Comparison of ENCODE assay signal across 8 cellular contexts in genomic region chr11:106091480-106092123, GRCh38. TPM values are rescaled to one million over a fixed set of nuclear protein-coding genes. Genes with fewer than 3 reads are reported as not detected.
DNase-seq lines count a peak whose midpoint lies in the region; ATAC-seq and TF ChIP-seq lines count a peak whose summit lies in the region.

No MANE protein-coding gene starts in this region.

- CTCF ChIA-PET in A673 (lab: Charles Lee), result no interaction called here

- no peak overlapping the region for H3K9ac ChIP-seq in adipocyte (ENCODE audit: low read length)

- H3K36me3 ChIP-seq in A673 (ENCODE audit: insufficient read depth, low read length, poor library complexity, severe bottlenecking), result peaks cover 69% of the 10 kb centered on the region
- H3K36me3 ChIP-seq in adipocyte (ENCODE audit: control insufficient read depth, insufficient read depth, low read length, severe bottlenecking), result peaks cover 62% of the 10 kb centered on the region
- H3K36me3 ChIP-seq in gastrocnemius medialis, result peaks cover 0 to 48% of the 10 kb centered on the region in 2 donors

- no peaks in the 10 kb centered on the region for H3K9me3 ChIP-seq in A673 (ENCODE audit: low read depth, low read length, poor library complexity, severe bottlenecking)
- H3K9me3 ChIP-seq in adipocyte (ENCODE audit: control insufficient read depth, low read length), result no peaks in the 10 kb centered on the region
- no peaks in the 10 kb centered on the region for H3K9me3 ChIP-seq in gastrocnemius medialis

- H3K27me3 ChIP-seq in A673 (replicated peaks; ENCODE audit: insufficient read depth, low read depth, low read length, poor library complexity), result no peaks in the 10 kb centered on the region
- no peaks in the 10 kb centered on the region for H3K27me3 ChIP-seq in adipocyte (replicated peaks; ENCODE audit: control insufficient read depth, insufficient read depth, low read length)
- H3K27me3 ChIP-seq in gastrocnemius medialis, result no peaks in the 10 kb centered on the region

- ATAC-seq in GM19023 (IDR thresholded peaks at IDR 0.05; ENCODE audit: unreplicated experiment) (peak; percentile 99), HG03064 (IDR thresholded peaks at IDR 0.05; ENCODE audit: low read depth, unreplicated experiment) (peak; percentile 96), gastrocnemius medialis (no peak)

- in situ Hi-C loops in gastrocnemius medialis (cut with MboI; ENCODE audit: low sequenced_read_pairs in 4 of 4), result no loop called here

- H3K4me3 ChIP-seq in A673 (ENCODE audit: low read depth, low read length, poor library complexity, severe bottlenecking), result no peak overlapping the region
- H3K4me3 ChIP-seq in adipocyte (ENCODE audit: low read length), result no peak overlapping the region
- no peak overlapping the region for H3K4me3 ChIP-seq in gastrocnemius medialis

- POLR2A ChIA-PET in A673 (lab: Charles Lee; ENCODE audit: low non-redundant PET), result no interaction called here

- peaks cover 15% of the 10 kb centered on the region for H3K4me1 ChIP-seq in A673 (ENCODE audit: insufficient read depth, low read length, poor library complexity, severe bottlenecking)
- H3K4me1 ChIP-seq in adipocyte (ENCODE audit: control insufficient read depth, insufficient read depth, low read length), result peaks cover 11% of the 10 kb centered on the region
- H3K4me1 ChIP-seq in gastrocnemius medialis, result peaks cover 36 to 38% of the 10 kb centered on the region in 2 donors

- no TSS peak for BruUV-seq in A673 (replicated peaks; lab: Mats Ljungman, UMichigan)

- H3K27ac ChIP-seq in A673 (ENCODE audit: low read depth, low read length, poor library complexity, severe bottlenecking) (no peak overlapping the region), gastrocnemius medialis (no peak overlapping the region)

- intact Hi-C loops in A673 (cut with micrococcal nuclease; ENCODE audit: unreplicated experiment), result no loop called here
- intact Hi-C loops in gastrocnemius medialis (cut with DNase I; ENCODE audit: low total_unique reads), result no loop called here

- no peak for TF ChIP-seq POLR2A in gastrocnemius medialis (IDR thresholded peaks at IDR 0.05)

- DNase-seq in A673 (ENCODE audit: low spot score) (peak; percentile 44), adipocyte (ENCODE audit: low read depth) (peak; percentile 85), stromal cell of bone marrow (ENCODE audit: low read depth) (peak; percentile 28), gastrocnemius medialis (no peak), GF-D8 (lab: John Stamatoyannopoulos, UW) (no peak), NCI-H446 treated with DMSO at 0.1 percent for 48 hours (lab: John Stamatoyannopoulos, UW) (no peak)

- TF ChIP-seq CTCF in A673 (conservative IDR thresholded peaks at IDR 0.05; ENCODE audit: low read depth, low read length), result no peak
- no peak for TF ChIP-seq CTCF in gastrocnemius medialis (IDR thresholded peaks at IDR 0.05 in 4 of 5, conservative IDR thresholded peaks at IDR 0.05 in 1 of 5)

RNA-seq across cellular contexts. Expression of gene AASDHPPT, which starts 14.1 kb away (rescaled TPM):
- total RNA-seq in A673 (2021), result 83.8 and 96.6 TPM in 2 replicates
- total RNA-seq in gastrocnemius medialis, result 10 to 100 TPM; 23.2 to 59.4 (median 45.2) TPM

RNA-seq across cellular contexts. Expression of gene KBTBD3, which starts 14.5 kb away (rescaled TPM):
- total RNA-seq in A673 (2021) (3.2 and 4.8 TPM in 2 replicates), gastrocnemius medialis (1 to 10 TPM in 3 of 4 donors, under 1 TPM in 1; 0.92 to 6.2 (median 1.9) TPM)

Comparison
In these comparisons a context has a peak if more than half of its experiments do, and no peak if none do; other contexts are left out.
1. DNase-seq: peak in A673 (single experiment), adipocyte (single experiment) and stromal cell of bone marrow (single experiment); none in gastrocnemius medialis (0 of 2), GF-D8 (single experiment) and NCI-H446 treated with DMSO at 0.1 percent for 48 hours (single experiment).
2. ATAC-seq: peak in GM19023 (single experiment) and HG03064 (single experiment); none in gastrocnemius medialis (0 of 2).